Comparison of ENCODE assay signal across 20 cellular contexts in genomic region chr13:28474491-28475134, GRCh38. TPM values are rescaled to one million over a fixed set of nuclear protein-coding genes. Genes with fewer than 3 reads are reported as not detected.
DNase-seq lines count a peak whose midpoint lies in the region; ATAC-seq and TF ChIP-seq lines count a peak whose summit lies in the region.
"Had no signal": no experiment of that assay in that cellular context is flagged by ENCODE, and none has a peak within 500 bp of the region (broad histone marks: within the 10 kb centered on the region; RNA-seq: fewer than 3 reads in every experiment).

No MANE protein-coding gene starts in this region.

- peak overlapping the region; percentile 81 for H3K27ac ChIP-seq in smooth muscle cell (ENCODE audit: low read depth)
- no peak overlapping the region for H3K27ac ChIP-seq in lower lobe of right lung

- no peaks in the 10 kb centered on the region for H3K9me3 Mint-ChIP-seq in HFFc6

- no peak overlapping the region for H3K9ac ChIP-seq in smooth muscle cell (ENCODE audit: low read depth)

- no peak for TF ChIP-seq CTCF in HFFc6 (IDR thresholded peaks at IDR 0.05)
- no peak for TF ChIP-seq CTCF in fibroblast of pulmonary artery (IDR thresholded peaks at IDR 0.05; ENCODE audit: low read length, missing control alignments)
- TF ChIP-seq CTCF in smooth muscle cell (IDR thresholded peaks at IDR 0.05; ENCODE audit: borderline replicate concordance, insufficient read depth, poor library complexity, severe bottlenecking): no peak
- TF ChIP-seq CTCF in lower lobe of right lung (IDR thresholded peaks at IDR 0.05): no peak

- intact Hi-C loops in lower lobe of right lung (cut with DNase I): no loop called here

- no peak for ATAC-seq in lower lobe of right lung

- H3K9me3 ChIP-seq in smooth muscle cell (replicated peaks; ENCODE audit: low read depth): no peaks in the 10 kb centered on the region
- H3K9me3 ChIP-seq in lower lobe of right lung: no peaks in the 10 kb centered on the region

- peak overlapping the region; percentile 89 for H3K27ac Mint-ChIP-seq in HFFc6

- DNase-seq in NK-92 treated with Interleukin-12 subunit alpha and Interleukin-12 subunit beta, amount 100 ng/mL, for 24 hours (lab: John Stamatoyannopoulos, UW): peak; percentile 29
- DNase-seq in NK-92 (lab: John Stamatoyannopoulos, UW; ENCODE audit: unreplicated experiment) (no peak), HFFc6 (no peak), fibroblast of pulmonary artery (ENCODE audit: low read depth) (peak; percentile 66), smooth muscle cell (lab: John Stamatoyannopoulos, UW; ENCODE audit: unreplicated experiment) (no peak), NCI-H748 treated with DMSO at 0.1 percent for 48 hours (lab: John Stamatoyannopoulos, UW) (no peak), islet precursor cell (no peak), lower lobe of right lung (no peak)
- DNase-seq: 8988T, DMS53, GDM1, GOT3, KBM-7, MM.1S, NCI-H1092 treated with DMSO at 0.1 percent for 48 hours, NCI-H1436 treated with DMSO at 0.1 percent for 48 hours, NCI-H1930, NCI-H510A, OCI-M1, SW 1271 had no signal

- H3F3A ChIP-seq in smooth muscle cell (ENCODE audit: low read depth): peaks cover 48% of the 10 kb centered on the region

- no peak overlapping the region for H3K4me3 ChIP-seq in fibroblast of pulmonary artery (replicated peaks; ENCODE audit: low read depth, low read length)
- no peak overlapping the region for H3K4me3 ChIP-seq in smooth muscle cell
- H3K4me3 ChIP-seq in lower lobe of right lung: no peak overlapping the region

- peaks cover 83% of the 10 kb centered on the region for H3K4me1 Mint-ChIP-seq in HFFc6 (ENCODE audit: low read depth)

- WGBS in smooth muscle cell (ENCODE audit: low lambda C conversion rate): 52% methylated on average over 1 of the region's 1 CpG

- peaks cover 22% of the 10 kb centered on the region for H3K36me3 Mint-ChIP-seq in HFFc6 (ENCODE audit: low read depth)

- H3K79me2 ChIP-seq in smooth muscle cell (ENCODE audit: low read depth): peaks cover 98% of the 10 kb centered on the region

- no peak overlapping the region for H2AFZ ChIP-seq in smooth muscle cell (ENCODE audit: low read depth)

- no peaks in the 10 kb centered on the region for H3K27me3 Mint-ChIP-seq in HFFc6 (ENCODE audit: insufficient read depth)

- H3K27me3 ChIP-seq in smooth muscle cell (ENCODE audit: low read depth) (no peaks in the 10 kb centered on the region), lower lobe of right lung (ENCODE audit: low read depth) (no peaks in the 10 kb centered on the region)

- H3K4me1 ChIP-seq in smooth muscle cell (ENCODE audit: low read depth) (peaks cover 38% of the 10 kb centered on the region), lower lobe of right lung (no peaks in the 10 kb centered on the region)

- H3K4me2 ChIP-seq in smooth muscle cell: peak overlapping the region; percentile 69

- H4K20me1 ChIP-seq in smooth muscle cell (ENCODE audit: low read depth): peaks cover 100% of the 10 kb centered on the region

- H3K36me3 ChIP-seq in smooth muscle cell (ENCODE audit: low read depth) (no peaks in the 10 kb centered on the region), lower lobe of right lung (no peaks in the 10 kb centered on the region)

- H3K4me3 Mint-ChIP-seq in HFFc6: peak overlapping the region; percentile 32

RNA-seq across cellular contexts. Expression of gene FLT1, which starts 20.3 kb away (rescaled TPM):
- 100 to 1,000 TPM in 2 of 6 experiments, 10 to 100 TPM in 4; 80.5 to 118 (median 91.0) TPM for total RNA-seq in HFFc6 (2021; fragmentation: NEBNext Ultra II Directional; extraction: Animal tissue kit (Norgen Biotek cat#: 25700))
- 738 and 786 TPM in 2 replicates for total RNA-seq in smooth muscle cell
- polyA plus RNA-seq in smooth muscle cell: 329 and 495 TPM in 2 replicates
- total RNA-seq in lower lobe of right lung: 41.9 TPM

Comparison
In these comparisons a context has a peak if more than half of its experiments do, and no peak if none do; other contexts are left out.
1. DNase-seq: peak in NK-92 treated with Interleukin-12 subunit alpha and Interleukin-12 subunit beta, amount 100 ng/mL, for 24 hours (single experiment) and fibroblast of pulmonary artery (single experiment); none in NK-92 (single experiment), HFFc6 (single experiment), smooth muscle cell (single experiment), NCI-H748 treated with DMSO at 0.1 percent for 48 hours (single experiment), islet precursor cell (single experiment) and lower lobe of right lung (single experiment).